ENCODE assay signal across 13 cellular contexts in the genomic region with DNA sequence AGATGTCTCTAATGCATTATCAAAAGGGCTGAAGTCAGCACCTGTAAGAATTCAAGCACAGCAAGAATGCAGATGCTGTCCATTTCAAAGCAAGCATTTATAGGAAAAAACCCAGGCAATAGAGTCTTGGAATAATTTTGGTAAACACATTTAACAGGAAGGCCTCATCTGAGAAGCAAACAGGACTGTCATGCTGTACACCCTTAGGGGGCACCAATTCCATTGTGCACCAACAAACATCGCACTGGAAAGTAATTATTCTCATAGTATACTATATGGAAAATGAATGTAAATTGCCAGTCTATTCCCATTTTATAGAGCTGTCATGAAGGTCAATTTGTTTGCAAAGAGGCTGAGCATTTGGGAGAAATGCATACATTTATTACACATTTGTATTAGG.
A peak's percentile ranks its signal among the peaks of the same experiment; 100 is the strongest.
DNase-seq lines count a peak whose midpoint lies in the region; ATAC-seq and TF ChIP-seq lines count a peak whose summit lies in the region.
"Had no signal": no experiment of that assay in that cellular context is flagged by ENCODE, and none has a peak within 500 bp of the region (broad histone marks: within the 10 kb centered on the region; RNA-seq: fewer than 3 reads in every experiment).

No MANE protein-coding gene starts in this region.

- CTCF ChIA-PET in Panc1 (lab: Charles Lee), result no interaction called here

- H3K4me1 ChIP-seq in Panc1 (ENCODE audit: control insufficient read depth, insufficient read depth, low read length), result no peaks in the 10 kb centered on the region

- H3K27me3 ChIP-seq in H7 (ENCODE audit: control insufficient read depth, insufficient read depth, low read length), result no peaks in the 10 kb centered on the region
- no peaks in the 10 kb centered on the region for H3K27me3 ChIP-seq in Panc1 (ENCODE audit: control insufficient read depth, insufficient read depth, low read length)

- BruUV-seq in Panc1 (replicated peaks; lab: Mats Ljungman, UMichigan), result no TSS peak

- DNase-seq in COR-L47 (lab: John Stamatoyannopoulos, UW) (peak; percentile 31), H7 (peak; percentile 1), Panc1 (ENCODE audit: low read depth, low spot score) (no peak), left lobe of liver (ENCODE audit: low spot score) (no peak), NCI-H345 (lab: John Stamatoyannopoulos, UW) (no peak), coronary artery (ENCODE audit: low spot score) (no peak)
- no peak for DNase-seq in activated naive CD4-positive, alpha-beta T cell treated with anti-CD3 and anti-CD28 coated beads, Interleukin-2, amount 50 U/mL, for 16 hours
- DNase-seq: activated CD4-positive, alpha-beta T cell treated with anti-CD3 and anti-CD28 coated beads, Interleukin-2, amount 10 ng/mL, durations not matched to agents 24 days and 14 days; anterior cingulate cortex; C1 segment of cervical spinal cord; GM23248; Karpas-422 had no signal

- POLR2A ChIA-PET in Panc1 (lab: Charles Lee), result no interaction called here

- in situ Hi-C loops in Panc1 (cut with HindIII; ENCODE audit: low pct_unique_long_range_greater_than_20kb, low sequenced_read_pairs), result no loop called here

- intact Hi-C loops in Panc1 (cut with micrococcal nuclease; ENCODE audit: unreplicated experiment), result no loop called here

- H3K4me3 ChIP-seq in H7 (ENCODE audit: insufficient read depth, low read depth, low read length), result no peak overlapping the region
- no peak overlapping the region for H3K4me3 ChIP-seq in Panc1 (ENCODE audit: low read depth in 2 of 2, low read length in 2 of 2)
- no peak overlapping the region for H3K4me3 ChIP-seq in coronary artery
- H3K4me3 ChIP-seq: GM23248 had no signal

- no peak for ATAC-seq in Panc1
- peak; percentile 62 for ATAC-seq in left lobe of liver
- no peak for ATAC-seq in esophagus mucosa

- H3K27ac ChIP-seq in Panc1 (ENCODE audit: low read length), result no peak overlapping the region
- no peak overlapping the region for H3K27ac ChIP-seq in coronary artery
- H3K27ac ChIP-seq: GM23248 had no signal

- TF ChIP-seq CTCF in Panc1 (IDR thresholded peaks at IDR 0.05) (peak; percentile 20; the same call in 1 of the 2 replicates), coronary artery (IDR thresholded peaks at IDR 0.05) (no peak)

- no peaks in the 10 kb centered on the region for H3K9me3 ChIP-seq in Panc1 (ENCODE audit: control insufficient read depth, insufficient read depth, low read depth, low read length)

- H3K36me3 ChIP-seq in H7 (replicated peaks; ENCODE audit: control insufficient read depth, insufficient read depth, low read length) (no peaks in the 10 kb centered on the region), Panc1 (ENCODE audit: control insufficient read depth, insufficient read depth, low read length) (no peaks in the 10 kb centered on the region)

Comparison
In these comparisons a context has a peak if more than half of its experiments do, and no peak if none do; other contexts are left out.
1. DNase-seq: peak in COR-L47 (single experiment) and H7 (single experiment); none in Panc1 (single experiment), left lobe of liver (single experiment), NCI-H345 (single experiment), activated naive CD4-positive, alpha-beta T cell treated with anti-CD3 and anti-CD28 coated beads, Interleukin-2, amount 50 U/mL, for 16 hours (single experiment) and coronary artery (single experiment).